In the genomic region with DNA sequence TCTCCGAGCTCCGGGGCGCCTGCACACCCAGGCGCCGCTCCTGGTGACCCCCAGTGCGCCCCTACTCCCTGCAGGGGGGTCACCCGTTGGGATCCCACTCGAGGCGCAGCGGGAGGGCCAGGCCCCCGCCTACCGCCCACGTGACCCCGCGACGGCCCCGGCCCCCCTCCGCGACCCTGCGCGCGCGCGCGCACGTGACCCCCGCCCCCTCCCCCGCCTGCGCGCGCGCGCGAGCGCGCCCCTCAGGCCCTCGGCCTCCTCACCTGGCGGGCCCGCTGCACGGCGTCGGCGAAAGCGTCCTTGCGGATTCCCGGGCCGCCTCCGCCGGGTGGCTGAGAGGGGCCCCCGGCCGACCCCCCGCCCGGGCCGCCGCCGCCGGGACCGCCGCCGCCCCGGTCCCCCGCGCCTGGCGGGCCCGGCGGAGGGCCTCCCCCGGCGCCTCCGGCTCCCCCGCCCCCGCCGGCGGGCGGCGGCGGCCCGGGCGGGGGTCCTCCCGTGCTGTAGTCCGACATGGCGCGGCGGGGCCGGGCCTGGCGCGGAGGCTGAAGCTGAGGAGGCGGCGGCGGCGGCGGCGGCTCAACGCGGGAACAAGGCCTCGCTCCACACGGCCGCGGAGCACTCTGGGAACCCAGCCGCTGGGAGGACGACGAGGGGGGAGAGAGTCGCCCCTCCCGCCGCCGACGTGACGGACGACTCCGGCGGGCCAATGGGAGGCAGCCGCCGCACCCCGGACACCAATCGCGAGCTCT, we compare ENCODE assay signal across 8 cellular contexts. TPM values are rescaled to one million over a fixed set of nuclear protein-coding genes. Genes with fewer than 3 reads are reported as not detected.
A peak's percentile ranks its signal among the peaks of the same experiment; 100 is the strongest.
DNase-seq lines count a peak whose midpoint lies in the region; TF ChIP-seq lines count a peak whose summit lies in the region.

TSS of gene KHSRP (minus strand) at position 622 of the 749 bp plus-strand sequence. CDS start at position 512, 110 bp downstream.

- intact Hi-C loops in sigmoid colon (cut with DNase I): loop anchor here (1.0 kb wide), 1 partner anchor 31 kb away; the partner anchor contains the start of gene GTF2F1

- peak; percentile 29 to 54 for TF ChIP-seq POLR2A in sigmoid colon (IDR thresholded peaks at IDR 0.05)

- DNase-seq in NCI-H460 (ENCODE audit: extremely low read depth, low read depth): no peak
- peak; percentile 48 for DNase-seq in adipocyte (ENCODE audit: low read depth)
- no peak for DNase-seq in right atrium auricular region (ENCODE audit: low spot score)
- peak; percentile 63 for DNase-seq in sigmoid colon
- no peak for DNase-seq in cerebellar cortex (ENCODE audit: low spot score)
- DNase-seq in Ammon's horn (ENCODE audit: low spot score): no peak
- DNase-seq in NCI-H1092 (lab: John Stamatoyannopoulos, UW): no peak

- H3K9me3 ChIP-seq in adipocyte (ENCODE audit: control insufficient read depth, low read length): no peaks in the 10 kb centered on the region
- H3K9me3 ChIP-seq in right atrium auricular region: no peaks in the 10 kb centered on the region
- no peaks in the 10 kb centered on the region for H3K9me3 ChIP-seq in sigmoid colon

- H3K4me3 ChIP-seq in GM12875 (ENCODE audit: low read depth, low read length) (peak within 1 kb of the TSS; percentile 91), adipocyte (ENCODE audit: low read length) (peak within 1 kb of the TSS; percentile 94), right atrium auricular region (peak within 1 kb of the TSS; percentile 76 to 82), sigmoid colon (peak within 1 kb of the TSS; percentile 71 to 85 (median 84))

- H3K27me3 ChIP-seq in adipocyte (replicated peaks; ENCODE audit: control insufficient read depth, insufficient read depth, low read length): no peaks in the 10 kb centered on the region
- H3K27me3 ChIP-seq in right atrium auricular region: no peaks in the 10 kb centered on the region
- no peaks in the 10 kb centered on the region for H3K27me3 ChIP-seq in sigmoid colon

- WGBS in sigmoid colon, 2 donors: 1% methylated on average over 115 of the region's 115 CpGs

- H3K4me1 ChIP-seq in adipocyte (ENCODE audit: control insufficient read depth, insufficient read depth, low read length) (peaks cover 19% of the 10 kb centered on the region), right atrium auricular region (peaks cover 0 to 45% of the 10 kb centered on the region in 2 donors), sigmoid colon (peaks cover 4 to 38% (median 30%) of the 10 kb centered on the region in 4 donors)

- peaks cover 24% of the 10 kb centered on the region for H3K36me3 ChIP-seq in adipocyte (ENCODE audit: control insufficient read depth, insufficient read depth, low read length, severe bottlenecking)
- peaks cover 18% of the 10 kb centered on the region for H3K36me3 ChIP-seq in right atrium auricular region
- peaks cover 7 to 27% (median 15%) of the 10 kb centered on the region in 4 donors for H3K36me3 ChIP-seq in sigmoid colon

- TF ChIP-seq CTCF in GM12875 (IDR thresholded peaks at IDR 0.05; ENCODE audit: borderline replicate concordance, insufficient read depth, low read depth, low read length): no peak
- no peak for TF ChIP-seq CTCF in right atrium auricular region (IDR thresholded peaks at IDR 0.05)
- TF ChIP-seq CTCF in sigmoid colon (IDR thresholded peaks at IDR 0.05): no peak

- H3K27ac ChIP-seq in right atrium auricular region (peak within 1 kb of the TSS; percentile 78 to 85), sigmoid colon (peak within 1 kb of the TSS; percentile 80 to 89 (median 87))

- TF ChIP-seq EP300 in sigmoid colon (IDR thresholded peaks at IDR 0.05): no peak

- H3K9ac ChIP-seq in adipocyte (ENCODE audit: low read length): peak within 1 kb of the TSS; percentile 92

RNA-seq across cellular contexts. Expression of gene KHSRP, which starts in this region (rescaled TPM):
- 73.6 and 92.4 TPM in 2 replicates for total RNA-seq in NCI-H460 (2014; rRNA removed; shearing (Covaris generic))
- 111 and 149 TPM in 2 replicates for polyA plus RNA-seq in NCI-H460 (2014; cell fraction: nucleus; rRNA removed)
- 10 to 100 TPM; 55.3 to 95.7 TPM for total RNA-seq in right atrium auricular region
- total RNA-seq in sigmoid colon: 10 to 100 TPM; 63.9 to 96.9 (median 90.8) TPM
- 100 to 1,000 TPM in 2 of 3 donors, 10 to 100 TPM in 1; 91.9 to 232 (median 127) TPM for polyA plus RNA-seq in sigmoid colon

Comparison
In these comparisons a context has a peak if more than half of its experiments do, and no peak if none do; other contexts are left out.
1. DNase-seq: peak in adipocyte (single experiment) and sigmoid colon (single experiment); none in NCI-H460 (single experiment), right atrium auricular region (single experiment), cerebellar cortex (single experiment), Ammon's horn (single experiment) and NCI-H1092 (single experiment).
2. Peak in every context shown above with its lines, with median percentiles within 50 percentile points of each other: H3K4me3 ChIP-seq.